ENCODE assay signal across 21 cellular contexts in the genomic region with DNA sequence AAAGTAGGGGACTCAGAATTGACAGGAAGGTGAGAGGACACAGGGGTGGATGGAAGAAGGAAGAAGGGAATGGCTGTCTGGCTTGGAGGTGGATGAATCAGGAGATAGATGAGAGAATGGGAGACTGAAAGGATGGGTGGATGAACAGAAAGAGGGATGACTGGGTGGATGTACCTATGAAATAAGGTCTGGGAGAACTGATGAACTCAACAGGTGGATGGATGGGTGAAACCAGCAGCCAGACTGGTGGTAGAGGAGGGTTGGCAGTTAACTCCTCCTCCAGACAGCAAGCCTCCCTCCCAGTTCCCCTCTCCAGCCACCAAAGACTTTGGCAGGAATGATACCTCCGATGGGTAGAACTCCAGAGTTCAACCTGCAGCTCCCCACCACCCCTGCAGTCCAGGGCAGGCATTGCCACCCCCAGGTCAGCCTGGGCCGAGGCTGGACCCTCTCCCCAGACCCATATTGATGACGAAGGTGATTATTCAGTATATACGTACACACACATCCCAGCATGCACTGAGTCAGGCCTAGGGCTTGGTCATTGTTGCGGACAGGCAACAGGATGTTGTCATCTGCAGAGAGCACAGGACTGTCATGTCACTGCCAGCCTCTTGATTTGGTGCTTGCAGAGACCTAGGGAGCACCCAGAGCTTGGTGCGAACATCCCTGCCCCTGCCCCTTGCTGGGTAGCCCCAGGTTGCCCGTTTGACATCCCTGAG. TPM values are rescaled to one million over a fixed set of nuclear protein-coding genes. Genes with fewer than 3 reads are reported as not detected.
DNase-seq lines count a peak whose midpoint lies in the region; ATAC-seq, FAIRE-seq and TF ChIP-seq lines count a peak whose summit lies in the region.
"Had no signal": no experiment of that assay in that cellular context is flagged by ENCODE, and none has a peak within 500 bp of the region (broad histone marks: within the 10 kb centered on the region; RNA-seq: fewer than 3 reads in every experiment).

No MANE protein-coding gene starts in this region.

- H2AFZ ChIP-seq in K562 (ENCODE audit: low read depth, low read length) (no peak overlapping the region), neural progenitor cell (replicated peaks) (no peak overlapping the region)

- H3K36me3 Mint-ChIP-seq in activated T-cell treated with anti-CD3 and anti-CD28 coated beads, Interleukin-2, amount 50 U/mL, for 24 hours (ENCODE audit: low read depth) = no peaks in the 10 kb centered on the region
- peaks cover 2% of the 10 kb centered on the region for H3K36me3 Mint-ChIP-seq in activated T-cell treated with anti-CD3 and anti-CD28 coated beads, Interleukin-2, amount 50 U/mL, for 4 hours (ENCODE audit: insufficient read depth)
- peaks cover 0 to 4% of the 10 kb centered on the region in 2 donors for H3K36me3 Mint-ChIP-seq in CD4-positive, alpha-beta memory T cell
- H3K36me3 Mint-ChIP-seq in neural progenitor cell = no peaks in the 10 kb centered on the region

- no peak overlapping the region for H3K4me3 Mint-ChIP-seq in activated T-cell treated with anti-CD3 and anti-CD28 coated beads, Interleukin-2, amount 50 U/mL, for 24 hours
- H3K4me3 Mint-ChIP-seq in activated T-cell treated with anti-CD3 and anti-CD28 coated beads, Interleukin-2, amount 50 U/mL, for 4 hours = no peak overlapping the region
- no peak overlapping the region for H3K4me3 Mint-ChIP-seq in CD4-positive, alpha-beta memory T cell
- H3K4me3 Mint-ChIP-seq in neural progenitor cell = no peak overlapping the region

- no peak overlapping the region for H3K4me3 ChIP-seq in CD4-positive, alpha-beta memory T cell (ENCODE audit: low read length in 2 of 2)
- H3K4me3 ChIP-seq in K562 = no peak overlapping the region
- no peak overlapping the region for H3K4me3 ChIP-seq in neural progenitor cell

- no peaks in the 10 kb centered on the region for H3K27me3 ChIP-seq in CD4-positive, alpha-beta memory T cell (ENCODE audit: insufficient read depth, low read length)
- peaks cover 2 to 27% of the 10 kb centered on the region in 2 experiments; a peak in 2 of 5 replicates for H3K27me3 ChIP-seq in K562 (ENCODE audit: control insufficient read depth in 2 of 2, insufficient read depth in 2 of 2, low read length in 2 of 2)
- H3K27me3 ChIP-seq in neural progenitor cell = no peaks in the 10 kb centered on the region

- CTCF ChIA-PET in CD4-positive, alpha-beta memory T cell (lab: Charles Lee; ENCODE audit: partially characterized antibody) = interaction anchor here (1.3 kb wide), 1 partner anchor 56 kb away, joined by 5 read pairs; no protein-coding TSS in a partner anchor
- CTCF ChIA-PET in K562 (lab: Yijun Ruan, JAX; ENCODE audit: low intra/inter-chr PET ratio) = no interaction called here

- no peaks in the 10 kb centered on the region for H4K20me1 ChIP-seq in K562 (replicated peaks; ENCODE audit: control insufficient read depth, insufficient read depth, low read length)
- no peaks in the 10 kb centered on the region for H4K20me1 ChIP-seq in neural progenitor cell (ENCODE audit: low read depth)

- no TSS peak for BruUV-seq in K562 (replicated peaks; lab: Mats Ljungman, UMichigan)

- WGBS in K562 (ENCODE audit: insufficient coverage, low coverage, missing lambda C conversion rate) = 0% methylated on average over 7 of the region's 7 CpGs

- H3K9me1 ChIP-seq in K562 (ENCODE audit: control insufficient read depth, insufficient read depth, low read length) = no peaks in the 10 kb centered on the region

- no peak for ATAC-seq in activated T-cell treated with anti-CD3 and anti-CD28 coated beads, Interleukin-2, amount 50 U/mL, for 4 hours
- peak; percentile 61 for ATAC-seq in K562

- TF ChIP-seq RAD21 in K562 (CRISPR knock-in tag; conservative IDR thresholded peaks at IDR 0.05 in 1 of 2, IDR thresholded peaks at IDR 0.05 in 1 of 2) = no peak

- peak overlapping the region; percentile 3 for H3K27ac Mint-ChIP-seq in activated T-cell treated with anti-CD3 and anti-CD28 coated beads, Interleukin-2, amount 50 U/mL, for 24 hours
- peak overlapping the region in 4 of 7 donors; percentile 9 to 73 (median 28) for H3K27ac Mint-ChIP-seq in CD4-positive, alpha-beta memory T cell
- H3K27ac Mint-ChIP-seq in neural progenitor cell = peak overlapping the region; percentile 5

- FAIRE-seq in K562 (lab: Jason Lieb, UNC) = no peak
- FAIRE-seq: G401.6 had no signal

- no peaks in the 10 kb centered on the region for H3F3A ChIP-seq in neural progenitor cell (ENCODE audit: low read depth)

- POLR2A ChIA-PET in CD4-positive, alpha-beta memory T cell (lab: Charles Lee; ENCODE audit: partially characterized antibody) = no interaction called here
- POLR2A ChIA-PET in K562 (lab: Yijun Ruan, JAX) = interaction anchor here (0.6 kb wide), 1 partner anchor 325 kb away, joined by 3 read pairs; no protein-coding TSS in a partner anchor

- no peak for TF ChIP-seq EP300 in K562 (IDR thresholded peaks at IDR 0.05; ENCODE audit: low read length)

- no peak overlapping the region; a peak in 1 of 4 replicates for H3K9ac ChIP-seq in K562 (ENCODE audit: insufficient read depth in 1 of 2, low read depth in 2 of 2, low read length in 2 of 2)
- H3K9ac ChIP-seq in neural progenitor cell = no peak overlapping the region
- H3K9ac ChIP-seq: KMS-11 had no signal

- H3K79me2 ChIP-seq in K562 (ENCODE audit: control insufficient read depth, insufficient read depth, low read length) (no peaks in the 10 kb centered on the region), neural progenitor cell (ENCODE audit: low read depth) (no peaks in the 10 kb centered on the region)

- no peak overlapping the region for H3K4me2 ChIP-seq in K562 (ENCODE audit: insufficient read depth, low read length)
- H3K4me2 ChIP-seq in neural progenitor cell = no peak overlapping the region
- H3K4me2 ChIP-seq: KMS-11 had no signal

- no peak for TF ChIP-seq POLR2A in K562 (conservative IDR thresholded peaks at IDR 0.05)

- intact Hi-C loops in CD4-positive, alpha-beta memory T cell (cut with micrococcal nuclease) = no loop called here
- intact Hi-C loops in K562 (cut with micrococcal nuclease) = no loop called here

- TF ChIP-seq CTCF in K562 (IDR thresholded peaks at IDR 0.05 in 2 of 3, conservative IDR thresholded peaks at IDR 0.05 in 1 of 3; ENCODE audit: insufficient read depth in 2 of 3, low read depth in 1 of 3, low read length in 3 of 3) = no peak
- no peak for TF ChIP-seq CTCF in neural progenitor cell (IDR thresholded peaks at IDR 0.05)

- no peaks in the 10 kb centered on the region for H3K36me3 ChIP-seq in CD4-positive, alpha-beta memory T cell (ENCODE audit: insufficient read depth, low read length)
- H3K36me3 ChIP-seq in K562 (ENCODE audit: control insufficient read depth, insufficient read depth, low read length) (no peaks in the 10 kb centered on the region), neural progenitor cell (no peaks in the 10 kb centered on the region)

- H3K4me1 Mint-ChIP-seq in activated T-cell treated with anti-CD3 and anti-CD28 coated beads, Interleukin-2, amount 50 U/mL, for 24 hours (ENCODE audit: low read depth) = peaks cover 25% of the 10 kb centered on the region
- H3K4me1 Mint-ChIP-seq in activated T-cell treated with anti-CD3 and anti-CD28 coated beads, Interleukin-2, amount 50 U/mL, for 4 hours (ENCODE audit: low read depth) = peaks cover 17% of the 10 kb centered on the region
- peaks cover 11 to 36% (median 21%) of the 10 kb centered on the region in 4 donors for H3K4me1 Mint-ChIP-seq in CD4-positive, alpha-beta memory T cell
- peaks cover 6% of the 10 kb centered on the region for H3K4me1 Mint-ChIP-seq in neural progenitor cell

- DNase-seq in activated T-cell treated with anti-CD3 and anti-CD28 coated beads, Interleukin-2, amount 50 U/mL, for 24 hours = no peak
- no peak for DNase-seq in activated T-cell treated with anti-CD3 and anti-CD28 coated beads, Interleukin-2, amount 50 U/mL, for 4 hours
- DNase-seq in CD4-positive, alpha-beta memory T cell = no peak
- DNase-seq in K562 (ENCODE audit: extremely low read depth in 1 of 4, low spot score in 3 of 4) = no peak
- DNase-seq in neural progenitor cell (ENCODE audit: low spot score) = no peak
- no peak for DNase-seq in amygdala (lab: John Stamatoyannopoulos, UW)
- no peak for DNase-seq in DMS53 treated with DMSO at 0.1 percent for 48 hours (lab: John Stamatoyannopoulos, UW; ENCODE audit: unreplicated experiment)
- DNase-seq in HPDE6-E6E7 (ENCODE audit: extremely low spot score) = no peak
- DNase-seq: DND-41, NCI-H1048, NCI-H1436 treated with DMSO at 0.1 percent for 48 hours, NCI-H2029 treated with DMSO at 0.1 percent for 48 hours, NCI-H2171 treated with DMSO at 0.1 percent for 48 hours, NCI-H774, RPMI8226 had no signal

- H3K4me1 ChIP-seq in CD4-positive, alpha-beta memory T cell (ENCODE audit: insufficient read depth, low read length) = peaks cover 15% of the 10 kb centered on the region
- no peaks in the 10 kb centered on the region; a peak in 1 of 5 replicates for H3K4me1 ChIP-seq in K562 (replicated peaks in 1 of 2; ENCODE audit: control insufficient read depth in 2 of 2, insufficient read depth in 2 of 2, low read length in 2 of 2)
- no peaks in the 10 kb centered on the region for H3K4me1 ChIP-seq in neural progenitor cell

- H3K9me3 Mint-ChIP-seq in activated T-cell treated with anti-CD3 and anti-CD28 coated beads, Interleukin-2, amount 50 U/mL, for 24 hours = peaks cover 3% of the 10 kb centered on the region
- peaks cover 5% of the 10 kb centered on the region for H3K9me3 Mint-ChIP-seq in activated T-cell treated with anti-CD3 and anti-CD28 coated beads, Interleukin-2, amount 50 U/mL, for 4 hours
- H3K9me3 Mint-ChIP-seq in CD4-positive, alpha-beta memory T cell = peaks cover 0 to 8% (median 3%) of the 10 kb centered on the region in 8 donors
- peaks cover 2% of the 10 kb centered on the region for H3K9me3 Mint-ChIP-seq in neural progenitor cell

- H3K27me3 Mint-ChIP-seq in activated T-cell treated with anti-CD3 and anti-CD28 coated beads, Interleukin-2, amount 50 U/mL, for 24 hours = no peaks in the 10 kb centered on the region
- H3K27me3 Mint-ChIP-seq in activated T-cell treated with anti-CD3 and anti-CD28 coated beads, Interleukin-2, amount 50 U/mL, for 4 hours (ENCODE audit: low read depth) = no peaks in the 10 kb centered on the region
- no peaks in the 10 kb centered on the region for H3K27me3 Mint-ChIP-seq in CD4-positive, alpha-beta memory T cell
- H3K27me3 Mint-ChIP-seq in neural progenitor cell (ENCODE audit: insufficient read depth, low read depth) = peaks cover 14% of the 10 kb centered on the region

- H3K9me3 ChIP-seq in CD4-positive, alpha-beta memory T cell (ENCODE audit: control insufficient read depth in 1 of 2, low read length in 2 of 2) = peaks cover 0 to 8% of the 10 kb centered on the region in 2 donors
- H3K9me3 ChIP-seq in K562 (replicated peaks; ENCODE audit: control insufficient read depth, insufficient read depth, low read depth, low read length) = peaks cover 4% of the 10 kb centered on the region
- no peaks in the 10 kb centered on the region for H3K9me3 ChIP-seq in neural progenitor cell (ENCODE audit: low read depth)

- H3K27ac ChIP-seq in CD4-positive, alpha-beta memory T cell (ENCODE audit: low read depth, low read length) = no peak overlapping the region
- H3K27ac ChIP-seq in K562 (ENCODE audit: extremely low read depth, low read depth, low read length) (no peak overlapping the region), neural progenitor cell (no peak overlapping the region)
- H3K27ac ChIP-seq: KMS-11 had no signal

- in situ Hi-C loops in K562 (cut with MboI) = no loop called here

RNA-seq across cellular contexts. Expression of gene SUN5, which starts 2.0 kb away (rescaled TPM):
- not detected for total RNA-seq in activated T-cell treated with anti-CD3 and anti-CD28 coated beads, Interleukin-2, amount 50 U/mL, for 4 hours
- total RNA-seq in CD4-positive, alpha-beta memory T cell = not detected
- polyA plus RNA-seq in CD4-positive, alpha-beta memory T cell = not detected
- total RNA-seq in K562 (2011; cell fraction: chromatin; rRNA removed; ENCODE audit: low replicate concordance) = not detected in 2 replicates
- not detected in 2 replicates for total RNA-seq in K562 (2011; cell fraction: nucleolus; rRNA removed)
- not detected in 2 replicates for total RNA-seq in K562 (2011; cell fraction: nucleoplasm; rRNA removed)
- total RNA-seq in K562 (2014; rRNA removed) = not detected in 2 replicates
- not detected in 2 replicates for total RNA-seq in K562 (2014; rRNA removed; fragmentation: Illumina TruSeq; extraction: Trizol)
- not detected in 2 replicates for total RNA-seq in K562 (2015; rRNA removed; fragmentation: Illumina TruSeq; extraction: Trizol)
- total RNA-seq in K562 (2021) = not detected in 2 replicates
- polyA plus RNA-seq in K562 (2011; rRNA removed) = not detected in 2 replicates
- polyA plus RNA-seq in K562 (2011; cell fraction: cytosol; rRNA removed) = not detected in 2 replicates
- polyA plus RNA-seq in K562 (2011; cell fraction: nucleus; rRNA removed) = not detected in 2 replicates
- polyA plus RNA-seq in K562 (2012) = not detected in 2 replicates
- not detected in 2 replicates for polyA plus RNA-seq in K562 (2014; fragmentation: Illumina TruSeq; extraction: Trizol)
- not detected for polyA plus RNA-seq in K562 (2014; fragmentation: Nextera tagmentation; extraction: Ambion mirVana)
- polyA plus RNA-seq in K562 (2014; rRNA removed) = not detected in 2 replicates
- polyA minus RNA-seq in K562 (2011; rRNA and poly(A)+ RNA removed) = not detected in 2 replicates
- polyA minus RNA-seq in K562 (2011; cell fraction: cytosol; rRNA and poly(A)+ RNA removed) = not detected in 2 replicates
- polyA minus RNA-seq in K562 (2011; cell fraction: nucleus; rRNA and poly(A)+ RNA removed) = not detected in 2 replicates
- total RNA-seq in neural progenitor cell (ENCODE audit: low replicate concordance) = not detected in 2 replicates
- total RNA-seq: A172, M059J, NCI-H460 had no signal
- polyA plus RNA-seq: BJ had no signal

RNA-seq across cellular contexts. Expression of gene BPIFB2, which starts 5.3 kb away (rescaled TPM):
- under 1 TPM in 1 of 3 donors, not detected in 2; 0.11 TPM for total RNA-seq in activated T-cell treated with anti-CD3 and anti-CD28 coated beads, Interleukin-2, amount 50 U/mL, for 4 hours
- not detected for total RNA-seq in CD4-positive, alpha-beta memory T cell
- not detected for polyA plus RNA-seq in CD4-positive, alpha-beta memory T cell
- not detected in 2 replicates for total RNA-seq in K562 (2011; cell fraction: chromatin; rRNA removed; ENCODE audit: low replicate concordance)
- not detected in 2 replicates for total RNA-seq in K562 (2011; cell fraction: nucleolus; rRNA removed)
- total RNA-seq in K562 (2011; cell fraction: nucleoplasm; rRNA removed) = not detected in 2 replicates
- not detected in 2 replicates for total RNA-seq in K562 (2014; rRNA removed)
- total RNA-seq in K562 (2014; rRNA removed; fragmentation: Illumina TruSeq; extraction: Trizol) = not detected in 2 replicates
- not detected in 2 replicates for total RNA-seq in K562 (2015; rRNA removed; fragmentation: Illumina TruSeq; extraction: Trizol)
- total RNA-seq in K562 (2021) = 0.11 TPM in 1 of 2 replicates, not detected in the other
- not detected in 2 replicates for polyA plus RNA-seq in K562 (2011; rRNA removed)
- polyA plus RNA-seq in K562 (2011; cell fraction: cytosol; rRNA removed) = not detected in 2 replicates
- polyA plus RNA-seq in K562 (2011; cell fraction: nucleus; rRNA removed) = not detected in 2 replicates
- polyA plus RNA-seq in K562 (2012) = not detected in 2 replicates
- polyA plus RNA-seq in K562 (2014; fragmentation: Illumina TruSeq; extraction: Trizol) = not detected in 2 replicates
- polyA plus RNA-seq in K562 (2014; fragmentation: Nextera tagmentation; extraction: Ambion mirVana) = not detected
- polyA plus RNA-seq in K562 (2014; rRNA removed) = not detected in 2 replicates
- not detected in 2 replicates for polyA minus RNA-seq in K562 (2011; rRNA and poly(A)+ RNA removed)
- 1.1 TPM in 1 of 2 replicates, not detected in the other for polyA minus RNA-seq in K562 (2011; cell fraction: cytosol; rRNA and poly(A)+ RNA removed)
- polyA minus RNA-seq in K562 (2011; cell fraction: nucleus; rRNA and poly(A)+ RNA removed) = not detected in 2 replicates
- not detected in 2 replicates for total RNA-seq in neural progenitor cell (ENCODE audit: low replicate concordance)
- total RNA-seq: A172, M059J, NCI-H460 had no signal
- polyA plus RNA-seq: BJ had no signal

RNA-seq across cellular contexts. Expression of gene BPIFB6, which starts 29.2 kb away (rescaled TPM):
- total RNA-seq in activated T-cell treated with anti-CD3 and anti-CD28 coated beads, Interleukin-2, amount 50 U/mL, for 4 hours = not detected
- not detected for total RNA-seq in CD4-positive, alpha-beta memory T cell
- not detected for polyA plus RNA-seq in CD4-positive, alpha-beta memory T cell
- total RNA-seq in K562 (2011; cell fraction: chromatin; rRNA removed; ENCODE audit: low replicate concordance) = not detected in 2 replicates
- total RNA-seq in K562 (2011; cell fraction: nucleolus; rRNA removed) = not detected in 2 replicates
- total RNA-seq in K562 (2011; cell fraction: nucleoplasm; rRNA removed) = not detected in 2 replicates
- total RNA-seq in K562 (2014; rRNA removed) = not detected in 2 replicates
- not detected in 2 replicates for total RNA-seq in K562 (2014; rRNA removed; fragmentation: Illumina TruSeq; extraction: Trizol)
- not detected in 2 replicates for total RNA-seq in K562 (2015; rRNA removed; fragmentation: Illumina TruSeq; extraction: Trizol)
- total RNA-seq in K562 (2021) = not detected in 2 replicates
- not detected in 2 replicates for polyA plus RNA-seq in K562 (2011; rRNA removed)
- not detected in 2 replicates for polyA plus RNA-seq in K562 (2011; cell fraction: cytosol; rRNA removed)
- polyA plus RNA-seq in K562 (2011; cell fraction: nucleus; rRNA removed) = not detected in 2 replicates
- not detected in 2 replicates for polyA plus RNA-seq in K562 (2012)
- polyA plus RNA-seq in K562 (2014; fragmentation: Illumina TruSeq; extraction: Trizol) = not detected in 2 replicates
- not detected for polyA plus RNA-seq in K562 (2014; fragmentation: Nextera tagmentation; extraction: Ambion mirVana)
- not detected in 2 replicates for polyA plus RNA-seq in K562 (2014; rRNA removed)
- not detected in 2 replicates for polyA minus RNA-seq in K562 (2011; rRNA and poly(A)+ RNA removed)
- polyA minus RNA-seq in K562 (2011; cell fraction: cytosol; rRNA and poly(A)+ RNA removed) = not detected in 2 replicates
- polyA minus RNA-seq in K562 (2011; cell fraction: nucleus; rRNA and poly(A)+ RNA removed) = not detected in 2 replicates
- not detected in 2 replicates for total RNA-seq in neural progenitor cell (ENCODE audit: low replicate concordance)
- total RNA-seq: A172, M059J, NCI-H460 had no signal
- polyA plus RNA-seq: BJ had no signal

RNA-seq across cellular contexts. Expression of gene BPIFB3, which starts 51.5 kb away (rescaled TPM):
- total RNA-seq in activated T-cell treated with anti-CD3 and anti-CD28 coated beads, Interleukin-2, amount 50 U/mL, for 4 hours = not detected
- total RNA-seq in CD4-positive, alpha-beta memory T cell = not detected
- not detected for polyA plus RNA-seq in CD4-positive, alpha-beta memory T cell
- not detected in 2 replicates for total RNA-seq in K562 (2011; cell fraction: chromatin; rRNA removed; ENCODE audit: low replicate concordance)
- total RNA-seq in K562 (2011; cell fraction: nucleolus; rRNA removed) = not detected in 2 replicates
- not detected in 2 replicates for total RNA-seq in K562 (2011; cell fraction: nucleoplasm; rRNA removed)
- total RNA-seq in K562 (2014; rRNA removed) (not detected in 2 replicates), K562 (2014; rRNA removed; fragmentation: Illumina TruSeq; extraction: Trizol) (not detected in 2 replicates), K562 (2015; rRNA removed; fragmentation: Illumina TruSeq; extraction: Trizol) (not detected in 2 replicates), K562 (2021) (not detected in 2 replicates), neural progenitor cell (ENCODE audit: low replicate concordance) (not detected in 2 replicates)
- polyA plus RNA-seq in K562 (2011; rRNA removed) (not detected in 2 replicates), K562 (2014; fragmentation: Illumina TruSeq; extraction: Trizol) (not detected in 2 replicates), K562 (2014; fragmentation: Nextera tagmentation; extraction: Ambion mirVana) (not detected), K562 (2014; rRNA removed) (not detected in 2 replicates)
- polyA plus RNA-seq in K562 (2011; cell fraction: cytosol; rRNA removed) = not detected in 2 replicates
- not detected in 2 replicates for polyA plus RNA-seq in K562 (2011; cell fraction: nucleus; rRNA removed)
- not detected in 2 replicates for polyA plus RNA-seq in K562 (2012)
- polyA minus RNA-seq in K562 (2011; rRNA and poly(A)+ RNA removed) = not detected in 2 replicates
- polyA minus RNA-seq in K562 (2011; cell fraction: cytosol; rRNA and poly(A)+ RNA removed) = not detected in 2 replicates
- polyA minus RNA-seq in K562 (2011; cell fraction: nucleus; rRNA and poly(A)+ RNA removed) = not detected in 2 replicates
- total RNA-seq: A172, M059J, NCI-H460 had no signal
- polyA plus RNA-seq: BJ had no signal
